Comparison of ENCODE assay signal across 16 cellular contexts in genomic region chr6:154917941-154918340, GRCh38.
DNase-seq lines count a peak whose midpoint lies in the region; ATAC-seq and TF ChIP-seq lines count a peak whose summit lies in the region.
"Had no signal": no experiment of that assay in that cellular context is flagged by ENCODE, and none has a peak within 500 bp of the region (broad histone marks: within the 10 kb centered on the region; RNA-seq: fewer than 3 reads in every experiment).

No MANE protein-coding gene starts in this region.

- H3K4me3 Mint-ChIP-seq in activated T-helper 17 cell treated with anti-CD3 and anti-CD28 coated beads, Interleukin-2, amount 50 U/mL, for 72 hours, result no peak overlapping the region
- no peak overlapping the region for H3K4me3 Mint-ChIP-seq in neural progenitor cell
- no peak overlapping the region for H3K4me3 Mint-ChIP-seq in activated T-helper 2 cell treated with anti-CD3 and anti-CD28 coated beads, Interferon-gamma antibody, Interleukin-2, Interleukin-4, amounts not matched to agents 10 μg/mL and 5 μg/mL and 100 μg/mL, durations not matched to agents 14 hours and 24 hours and 36 hours (ENCODE audit: low read depth)
- H3K4me3 Mint-ChIP-seq: CD4-positive, CD25-positive, alpha-beta regulatory T cell; CD8-positive, alpha-beta T cell had no signal

- no peaks in the 10 kb centered on the region for H3K79me2 ChIP-seq in neural progenitor cell (ENCODE audit: low read depth)

- no peak overlapping the region for H3K4me3 ChIP-seq in neural progenitor cell
- H3K4me3 ChIP-seq: GM23248 had no signal

- H3K27ac Mint-ChIP-seq in activated T-helper 17 cell treated with anti-CD3 and anti-CD28 coated beads, Interleukin-2, amount 50 U/mL, for 72 hours, result peak overlapping the region; percentile 3
- peak overlapping the region; percentile 57 for H3K27ac Mint-ChIP-seq in neural progenitor cell
- no peak overlapping the region for H3K27ac Mint-ChIP-seq in activated T-helper 2 cell treated with anti-CD3 and anti-CD28 coated beads, Interferon-gamma antibody, Interleukin-2, Interleukin-4, amounts not matched to agents 10 μg/mL and 5 μg/mL and 100 μg/mL, durations not matched to agents 14 hours and 24 hours and 36 hours
- H3K27ac Mint-ChIP-seq: CD4-positive, CD25-positive, alpha-beta regulatory T cell; CD8-positive, alpha-beta T cell had no signal

- no peak for ATAC-seq in activated T-helper 17 cell treated with anti-CD3 and anti-CD28 coated beads, Interleukin-2, amount 50 U/mL, for 72 hours (replicated peaks)
- ATAC-seq in left colon, result peak; percentile 65
- ATAC-seq in GM21723 (IDR thresholded peaks at IDR 0.05; ENCODE audit: unreplicated experiment), result no peak
- ATAC-seq: CD8-positive, alpha-beta T cell had no signal

- no peaks in the 10 kb centered on the region for H3K9me3 Mint-ChIP-seq in activated T-helper 17 cell treated with anti-CD3 and anti-CD28 coated beads, Interleukin-2, amount 50 U/mL, for 72 hours
- no peaks in the 10 kb centered on the region for H3K9me3 Mint-ChIP-seq in neural progenitor cell
- H3K9me3 Mint-ChIP-seq in activated T-helper 2 cell treated with anti-CD3 and anti-CD28 coated beads, Interferon-gamma antibody, Interleukin-2, Interleukin-4, amounts not matched to agents 10 μg/mL and 5 μg/mL and 100 μg/mL, durations not matched to agents 14 hours and 24 hours and 36 hours, result no peaks in the 10 kb centered on the region
- H3K9me3 Mint-ChIP-seq: CD4-positive, CD25-positive, alpha-beta regulatory T cell; CD8-positive, alpha-beta T cell had no signal

- H3K4me1 ChIP-seq in neural progenitor cell, result peaks cover 3% of the 10 kb centered on the region
- H3K4me1 ChIP-seq: Caco-2 had no signal

- DNase-seq in left colon (no peak), neural progenitor cell (ENCODE audit: low spot score) (no peak), ecto neural progenitor cell (ENCODE audit: low spot score) (no peak)
- DNase-seq in activated effector memory CD4-positive, alpha-beta T cell treated with Interleukin-2 at 50 U/mL for 16 hours, result no peak
- no peak for DNase-seq in activated T-helper 2 cell treated with anti-CD3 and anti-CD28 coated beads, Interferon-gamma antibody, Interleukin-2, Interleukin-4, amounts not matched to agents 10 μg/mL and 5 μg/mL and 100 μg/mL, durations not matched to agents 14 hours and 24 hours and 36 hours (ENCODE audit: low spot score)
- DNase-seq: C1 segment of cervical spinal cord; CD4-positive, CD25-positive, alpha-beta regulatory T cell; CD8-positive, alpha-beta T cell; DMS153; DND-41; GM23248; H7; HCEC 1CT had no signal

- no peaks in the 10 kb centered on the region for H3K27me3 ChIP-seq in neural progenitor cell

- no peak overlapping the region for H3K4me2 ChIP-seq in neural progenitor cell

- TF ChIP-seq CTCF in neural progenitor cell (IDR thresholded peaks at IDR 0.05), result no peak

- no peak overlapping the region for H3K9ac ChIP-seq in neural progenitor cell
- H3K9ac ChIP-seq: GM23248 had no signal

- H3K9me3 ChIP-seq in neural progenitor cell (ENCODE audit: low read depth), result no peaks in the 10 kb centered on the region
- H3K9me3 ChIP-seq: Caco-2 had no signal

- no peaks in the 10 kb centered on the region for H4K20me1 ChIP-seq in neural progenitor cell (ENCODE audit: low read depth)

- peaks cover 9% of the 10 kb centered on the region for H3K4me1 Mint-ChIP-seq in activated T-helper 17 cell treated with anti-CD3 and anti-CD28 coated beads, Interleukin-2, amount 50 U/mL, for 72 hours
- peaks cover 2% of the 10 kb centered on the region for H3K4me1 Mint-ChIP-seq in neural progenitor cell
- peaks cover 13% of the 10 kb centered on the region for H3K4me1 Mint-ChIP-seq in activated T-helper 2 cell treated with anti-CD3 and anti-CD28 coated beads, Interferon-gamma antibody, Interleukin-2, Interleukin-4, amounts not matched to agents 10 μg/mL and 5 μg/mL and 100 μg/mL, durations not matched to agents 14 hours and 24 hours and 36 hours (ENCODE audit: low read depth)

- intact Hi-C loops in left colon (cut with DNase I, micrococcal nuclease), result no loop called here
- intact Hi-C loops in activated T-helper 2 cell treated with anti-CD3 and anti-CD28 coated beads, Interferon-gamma antibody, Interleukin-2, Interleukin-4, amounts not matched to agents 10 μg/mL and 5 μg/mL and 100 μg/mL, durations not matched to agents 14 hours and 24 hours and 36 hours (cut with micrococcal nuclease), result no loop called here

- H3K27ac ChIP-seq in neural progenitor cell, result no peak overlapping the region
- H3K27ac ChIP-seq: GM23248 had no signal

- no peaks in the 10 kb centered on the region for H3K27me3 Mint-ChIP-seq in activated T-helper 17 cell treated with anti-CD3 and anti-CD28 coated beads, Interleukin-2, amount 50 U/mL, for 72 hours
- peaks cover 7% of the 10 kb centered on the region for H3K27me3 Mint-ChIP-seq in neural progenitor cell (ENCODE audit: insufficient read depth, low read depth)
- H3K27me3 Mint-ChIP-seq in activated T-helper 2 cell treated with anti-CD3 and anti-CD28 coated beads, Interferon-gamma antibody, Interleukin-2, Interleukin-4, amounts not matched to agents 10 μg/mL and 5 μg/mL and 100 μg/mL, durations not matched to agents 14 hours and 24 hours and 36 hours (ENCODE audit: low read depth), result no peaks in the 10 kb centered on the region
- H3K27me3 Mint-ChIP-seq: CD4-positive, CD25-positive, alpha-beta regulatory T cell had no signal

- no peaks in the 10 kb centered on the region for H3K36me3 Mint-ChIP-seq in activated T-helper 17 cell treated with anti-CD3 and anti-CD28 coated beads, Interleukin-2, amount 50 U/mL, for 72 hours (ENCODE audit: low read depth)
- no peaks in the 10 kb centered on the region for H3K36me3 Mint-ChIP-seq in neural progenitor cell
- no peaks in the 10 kb centered on the region for H3K36me3 Mint-ChIP-seq in activated T-helper 2 cell treated with anti-CD3 and anti-CD28 coated beads, Interferon-gamma antibody, Interleukin-2, Interleukin-4, amounts not matched to agents 10 μg/mL and 5 μg/mL and 100 μg/mL, durations not matched to agents 14 hours and 24 hours and 36 hours (ENCODE audit: low read depth)
- H3K36me3 Mint-ChIP-seq: CD8-positive, alpha-beta T cell had no signal

- no peaks in the 10 kb centered on the region for H3F3A ChIP-seq in neural progenitor cell (ENCODE audit: low read depth)

- no peaks in the 10 kb centered on the region for H3K36me3 ChIP-seq in neural progenitor cell

- no peak overlapping the region for H2AFZ ChIP-seq in neural progenitor cell (replicated peaks)
- H2AFZ ChIP-seq: GM23248 had no signal
